1 cellular context compared by ENCODE assay signal in the genomic region with DNA sequence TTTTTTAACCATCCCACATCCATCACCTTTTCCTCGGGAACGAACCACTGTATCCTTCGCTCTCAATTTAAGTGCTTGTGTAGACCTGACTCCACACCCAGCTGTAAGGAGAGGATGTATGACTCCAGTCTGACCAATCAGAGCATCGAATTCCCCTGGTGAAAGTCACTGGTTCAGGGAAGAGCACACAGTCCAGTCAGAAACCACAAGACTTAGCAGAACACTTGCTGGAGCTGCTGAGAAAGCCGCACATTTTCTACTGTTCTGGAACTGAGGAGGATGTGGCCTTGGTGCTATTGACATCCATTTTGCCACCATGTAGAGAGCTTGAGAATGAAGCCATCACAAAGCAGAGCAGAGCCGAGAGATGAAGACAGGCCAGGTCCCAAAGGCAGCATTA.
TF ChIP-seq lines count a peak whose summit lies in the region.

No MANE protein-coding gene starts in this region.

TF ChIP-seq in GM23338, 12 proteins besides CTCF, POLR2A, EP300 and RAD21:
- TF ChIP-seq, protein P1, sequence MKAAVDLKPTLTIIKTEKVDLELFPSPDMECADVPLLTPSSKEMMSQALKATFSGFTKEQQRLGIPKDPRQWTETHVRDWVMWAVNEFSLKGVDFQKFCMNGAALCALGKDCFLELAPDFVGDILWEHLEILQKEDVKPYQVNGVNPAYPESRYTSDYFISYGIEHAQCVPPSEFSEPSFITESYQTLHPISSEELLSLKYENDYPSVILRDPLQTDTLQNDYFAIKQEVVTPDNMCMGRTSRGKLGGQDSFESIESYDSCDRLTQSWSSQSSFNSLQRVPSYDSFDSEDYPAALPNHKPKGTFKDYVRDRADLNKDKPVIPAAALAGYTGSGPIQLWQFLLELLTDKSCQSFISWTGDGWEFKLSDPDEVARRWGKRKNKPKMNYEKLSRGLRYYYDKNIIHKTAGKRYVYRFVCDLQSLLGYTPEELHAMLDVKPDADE (IDR thresholded peaks at IDR 0.05), result no peak
- TF ChIP-seq, protein P2, sequence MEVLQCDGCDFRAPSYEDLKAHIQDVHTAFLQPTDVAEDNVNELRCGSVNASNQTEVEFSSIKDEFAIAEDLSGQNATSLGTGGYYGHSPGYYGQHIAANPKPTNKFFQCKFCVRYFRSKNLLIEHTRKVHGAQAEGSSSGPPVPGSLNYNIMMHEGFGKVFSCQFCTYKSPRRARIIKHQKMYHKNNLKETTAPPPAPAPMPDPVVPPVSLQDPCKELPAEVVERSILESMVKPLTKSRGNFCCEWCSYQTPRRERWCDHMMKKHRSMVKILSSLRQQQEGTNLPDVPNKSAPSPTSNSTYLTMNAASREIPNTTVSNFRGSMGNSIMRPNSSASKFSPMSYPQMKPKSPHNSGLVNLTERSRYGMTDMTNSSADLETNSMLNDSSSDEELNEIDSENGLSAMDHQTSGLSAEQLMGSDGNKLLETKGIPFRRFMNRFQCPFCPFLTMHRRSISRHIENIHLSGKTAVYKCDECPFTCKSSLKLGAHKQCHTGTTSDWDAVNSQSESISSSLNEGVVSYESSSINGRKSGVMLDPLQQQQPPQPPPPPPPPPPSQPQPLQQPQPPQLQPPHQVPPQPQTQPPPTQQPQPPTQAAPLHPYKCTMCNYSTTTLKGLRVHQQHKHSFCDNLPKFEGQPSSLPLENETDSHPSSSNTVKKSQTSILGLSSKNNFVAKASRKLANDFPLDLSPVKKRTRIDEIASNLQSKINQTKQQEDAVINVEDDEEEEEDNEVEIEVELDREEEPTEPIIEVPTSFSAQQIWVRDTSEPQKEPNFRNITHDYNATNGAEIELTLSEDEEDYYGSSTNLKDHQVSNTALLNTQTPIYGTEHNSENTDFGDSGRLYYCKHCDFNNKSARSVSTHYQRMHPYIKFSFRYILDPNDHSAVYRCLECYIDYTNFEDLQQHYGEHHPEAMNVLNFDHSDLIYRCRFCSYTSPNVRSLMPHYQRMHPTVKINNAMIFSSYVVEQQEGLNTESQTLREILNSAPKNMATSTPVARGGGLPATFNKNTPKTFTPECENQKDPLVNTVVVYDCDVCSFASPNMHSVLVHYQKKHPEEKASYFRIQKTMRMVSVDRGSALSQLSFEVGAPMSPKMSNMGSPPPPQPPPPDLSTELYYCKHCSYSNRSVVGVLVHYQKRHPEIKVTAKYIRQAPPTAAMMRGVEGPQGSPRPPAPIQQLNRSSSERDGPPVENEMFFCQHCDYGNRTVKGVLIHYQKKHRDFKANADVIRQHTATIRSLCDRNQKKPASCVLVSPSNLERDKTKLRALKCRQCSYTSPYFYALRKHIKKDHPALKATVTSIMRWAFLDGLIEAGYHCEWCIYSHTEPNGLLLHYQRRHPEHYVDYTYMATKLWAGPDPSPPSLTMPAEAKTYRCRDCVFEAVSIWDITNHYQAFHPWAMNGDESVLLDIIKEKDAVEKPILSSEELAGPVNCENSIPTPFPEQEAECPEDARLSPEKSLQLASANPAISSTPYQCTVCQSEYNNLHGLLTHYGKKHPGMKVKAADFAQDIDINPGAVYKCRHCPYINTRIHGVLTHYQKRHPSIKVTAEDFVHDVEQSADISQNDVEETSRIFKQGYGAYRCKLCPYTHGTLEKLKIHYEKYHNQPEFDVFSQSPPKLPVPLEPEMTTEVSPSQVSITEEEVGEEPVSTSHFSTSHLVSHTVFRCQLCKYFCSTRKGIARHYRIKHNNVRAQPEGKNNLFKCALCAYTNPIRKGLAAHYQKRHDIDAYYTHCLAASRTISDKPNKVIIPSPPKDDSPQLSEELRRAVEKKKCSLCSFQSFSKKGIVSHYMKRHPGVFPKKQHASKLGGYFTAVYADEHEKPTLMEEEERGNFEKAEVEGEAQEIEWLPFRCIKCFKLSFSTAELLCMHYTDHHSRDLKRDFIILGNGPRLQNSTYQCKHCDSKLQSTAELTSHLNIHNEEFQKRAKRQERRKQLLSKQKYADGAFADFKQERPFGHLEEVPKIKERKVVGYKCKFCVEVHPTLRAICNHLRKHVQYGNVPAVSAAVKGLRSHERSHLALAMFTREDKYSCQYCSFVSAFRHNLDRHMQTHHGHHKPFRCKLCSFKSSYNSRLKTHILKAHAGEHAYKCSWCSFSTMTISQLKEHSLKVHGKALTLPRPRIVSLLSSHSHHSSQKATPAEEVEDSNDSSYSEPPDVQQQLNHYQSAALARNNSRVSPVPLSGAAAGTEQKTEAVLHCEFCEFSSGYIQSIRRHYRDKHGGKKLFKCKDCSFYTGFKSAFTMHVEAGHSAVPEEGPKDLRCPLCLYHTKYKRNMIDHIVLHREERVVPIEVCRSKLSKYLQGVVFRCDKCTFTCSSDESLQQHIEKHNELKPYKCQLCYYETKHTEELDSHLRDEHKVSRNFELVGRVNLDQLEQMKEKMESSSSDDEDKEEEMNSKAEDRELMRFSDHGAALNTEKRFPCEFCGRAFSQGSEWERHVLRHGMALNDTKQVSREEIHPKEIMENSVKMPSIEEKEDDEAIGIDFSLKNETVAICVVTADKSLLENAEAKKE (CRISPR knock-in tag; IDR thresholded peaks at IDR 0.05), result no peak
- TF ChIP-seq JUNB (IDR thresholded peaks at IDR 0.05; ENCODE audit: unreplicated experiment) (no peak), CREB1 (CRISPR knock-in tag; IDR thresholded peaks at IDR 0.05; ENCODE audit: low read depth) (no peak), POLR2AphosphoS5 (IDR thresholded peaks at IDR 0.05; ENCODE audit: low read depth) (no peak), STAT1 (IDR thresholded peaks at IDR 0.05; ENCODE audit: unreplicated experiment) (no peak), ZNF114 (CRISPR knock-in tag; IDR thresholded peaks at IDR 0.05) (no peak), EZH2 (IDR thresholded peaks at IDR 0.05; ENCODE audit: low read depth, unreplicated experiment) (no peak), NANOG (IDR thresholded peaks at IDR 0.05; ENCODE audit: borderline replicate concordance) (no peak)
